In the genomic region with DNA sequence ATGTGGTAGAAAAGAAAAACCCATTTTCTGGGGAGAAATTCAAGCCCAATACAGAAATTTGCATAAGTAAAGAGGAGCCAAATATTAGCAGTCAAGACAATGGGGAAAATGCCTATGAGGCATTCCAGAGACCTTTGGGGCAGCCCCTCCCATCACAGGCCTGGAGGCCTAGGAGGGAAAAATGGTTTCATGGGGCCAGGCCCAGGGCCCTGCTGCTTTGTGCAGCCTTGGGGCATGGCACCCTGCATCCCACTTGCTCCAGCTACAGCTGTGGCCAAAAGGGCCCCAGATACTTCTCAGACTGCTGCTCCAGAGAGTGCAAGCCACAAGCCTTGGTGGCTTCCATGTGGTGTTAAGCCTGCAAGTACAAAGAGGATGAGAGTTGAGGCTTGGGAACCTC, we compare ENCODE assay signal across 31 cellular contexts. TPM values are rescaled to one million over a fixed set of nuclear protein-coding genes. Genes with fewer than 3 reads are reported as not detected.
"Had no signal": no experiment of that assay in that cellular context is flagged by ENCODE, and none has a peak within 500 bp of the region (broad histone marks: within the 10 kb centered on the region; RNA-seq: fewer than 3 reads in every experiment).

No MANE protein-coding gene starts in this region.

- H3K36me3 ChIP-seq: adrenal gland, ascending aorta, breast epithelium, cardiac muscle cell, colonic mucosa, gastrocnemius medialis, heart left ventricle had no signal

- H3K4me1 ChIP-seq: ascending aorta, breast epithelium, colonic mucosa, foreskin keratinocyte had no signal

- DNase-seq: activated CD4-positive, alpha-beta memory T cell treated with anti-CD3 and anti-CD28 coated beads for 36 hours; activated CD4-positive, alpha-beta T cell treated with anti-CD3 and anti-CD28 coated beads for 36 hours; activated CD4-positive, alpha-beta T cell treated with anti-CD3 and anti-CD28 coated beads, Interleukin-2, amount 10 ng/mL, durations not matched to agents 24 days and 14 days; activated CD4-positive, CD25-positive, alpha-beta regulatory T cell; activated CD4-positive, CD25-positive, alpha-beta regulatory T cell treated with anti-CD3 and anti-CD28 coated beads, Interleukin-2, amount 50 U/mL, for 72 hours; activated CD8-positive, alpha-beta memory T cell treated with anti-CD3 and anti-CD28 coated beads, Interleukin-2, amount 10 ng/mL, durations not matched to agents 7 days and 5 days; activated CD8-positive, alpha-beta memory T cell treated with anti-CD3 and anti-CD28 coated beads, Interleukin-2, amount 50 U/mL, for 4 hours; activated CD8-positive, alpha-beta T cell treated with anti-CD3 and anti-CD28 coated beads, Interleukin-2, amount 10 ng/mL, durations not matched to agents 7 days and 5 days; activated effector memory CD4-positive, alpha-beta T cell treated with anti-CD3 and anti-CD28 coated beads, Interleukin-2, amount 50 U/mL, for 16 hours; activated naive CD4-positive, alpha-beta T cell treated with anti-CD3 and anti-CD28 coated beads for 36 hours; activated naive CD8-positive, alpha-beta T cell treated with anti-CD3 and anti-CD28 coated beads for 36 hours; activated naive CD8-positive, alpha-beta T cell treated with anti-CD3 and anti-CD28 coated beads, Interleukin-2, amount 50 U/mL, for 24 hours; activated T-cell treated with anti-CD3 and anti-CD28 coated beads, Interleukin-2, amount 50 U/mL, for 1 hour; activated T-cell treated with anti-CD3 and anti-CD28 coated beads, Interleukin-2, amount 50 U/mL, for 48 hours; adrenal gland; amygdala; central memory CD4-positive, alpha-beta T cell; cerebellar nuclear complex; colonic mucosa; dorsolateral prefrontal cortex; effector memory CD4-positive, alpha-beta T cell; endodermal cell; foreskin keratinocyte; gastrocnemius medialis; glutamatergic neuron; heart left ventricle; T-helper 17 cell had no signal

- H3K27ac ChIP-seq: ascending aorta, cardiac muscle cell, colonic mucosa, foreskin keratinocyte, gastrocnemius medialis had no signal

- H3K4me3 ChIP-seq: adrenal gland, ascending aorta, breast epithelium, cardiac muscle cell, colonic mucosa, dorsolateral prefrontal cortex, gastrocnemius medialis, heart left ventricle had no signal

- H3K27me3 ChIP-seq: adrenal gland, ascending aorta, breast epithelium, cardiac muscle cell, colonic mucosa, dorsolateral prefrontal cortex, foreskin keratinocyte, gastrocnemius medialis, heart left ventricle had no signal

- ATAC-seq: activated CD4-positive, alpha-beta T cell treated with anti-CD3 and anti-CD28 coated beads for 36 hours; activated CD8-positive, alpha-beta memory T cell treated with anti-CD3 and anti-CD28 coated beads, Interleukin-2, amount 10 ng/mL, durations not matched to agents 7 days and 5 days; activated CD8-positive, alpha-beta T cell treated with anti-CD3 and anti-CD28 coated beads, Interleukin-2, amount 10 ng/mL, durations not matched to agents 7 days and 5 days; activated naive CD8-positive, alpha-beta T cell treated with anti-CD3 and anti-CD28 coated beads, Interleukin-2, amount 50 U/mL, for 24 hours; esophagus mucosa; foreskin keratinocyte; gastrocnemius medialis; heart left ventricle; T-helper 17 cell had no signal

- H3K9me3 ChIP-seq: adrenal gland, colonic mucosa, gastrocnemius medialis had no signal

RNA-seq across cellular contexts. Expression of gene CYP1B1, which starts 51.3 kb away (rescaled TPM):
- total RNA-seq: cardiac muscle cell had no signal
